ENCODE assay signal across 1 cellular context in the genomic region with DNA sequence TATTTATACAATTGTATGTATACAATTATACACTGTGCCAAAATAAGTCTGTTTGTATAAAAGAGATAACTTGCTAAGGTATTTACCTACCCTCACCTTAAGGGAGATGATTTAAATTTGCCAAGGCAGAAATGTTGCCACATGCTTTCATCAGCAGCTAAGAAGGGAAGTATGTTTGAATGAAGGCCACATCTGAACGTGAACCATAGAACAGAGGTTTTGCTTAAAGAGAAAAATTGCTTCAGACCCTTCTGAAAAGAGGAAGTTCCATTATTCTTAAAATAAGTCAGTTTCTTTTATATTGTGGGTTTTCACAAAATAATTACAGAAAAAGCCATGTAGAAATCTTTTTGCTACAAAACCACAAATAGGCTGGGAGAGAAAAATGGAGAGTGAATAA.
TF ChIP-seq lines count a peak whose summit lies in the region.

No MANE protein-coding gene starts in this region.

TF ChIP-seq in GM23338, 12 proteins besides CTCF, POLR2A, EP300 and RAD21 (continued from another document):
- TF ChIP-seq, protein P1, sequence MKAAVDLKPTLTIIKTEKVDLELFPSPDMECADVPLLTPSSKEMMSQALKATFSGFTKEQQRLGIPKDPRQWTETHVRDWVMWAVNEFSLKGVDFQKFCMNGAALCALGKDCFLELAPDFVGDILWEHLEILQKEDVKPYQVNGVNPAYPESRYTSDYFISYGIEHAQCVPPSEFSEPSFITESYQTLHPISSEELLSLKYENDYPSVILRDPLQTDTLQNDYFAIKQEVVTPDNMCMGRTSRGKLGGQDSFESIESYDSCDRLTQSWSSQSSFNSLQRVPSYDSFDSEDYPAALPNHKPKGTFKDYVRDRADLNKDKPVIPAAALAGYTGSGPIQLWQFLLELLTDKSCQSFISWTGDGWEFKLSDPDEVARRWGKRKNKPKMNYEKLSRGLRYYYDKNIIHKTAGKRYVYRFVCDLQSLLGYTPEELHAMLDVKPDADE (IDR thresholded peaks at IDR 0.05), result no peak
- TF ChIP-seq NANOG (IDR thresholded peaks at IDR 0.05; ENCODE audit: borderline replicate concordance) (no peak), JUNB (IDR thresholded peaks at IDR 0.05; ENCODE audit: unreplicated experiment) (no peak), ZNF462 (CRISPR knock-in tag; IDR thresholded peaks at IDR 0.05) (no peak), ZNF331 (CRISPR knock-in tag; IDR thresholded peaks at IDR 0.05; ENCODE audit: low read depth) (no peak), CREB1 (CRISPR knock-in tag; IDR thresholded peaks at IDR 0.05; ENCODE audit: low read depth) (no peak), POLR2AphosphoS5 (IDR thresholded peaks at IDR 0.05; ENCODE audit: low read depth) (no peak), EZH2 (IDR thresholded peaks at IDR 0.05; ENCODE audit: low read depth, unreplicated experiment) (no peak), EZH2phosphoT487 (IDR thresholded peaks at IDR 0.05; ENCODE audit: unreplicated experiment) (no peak)
- TF ChIP-seq, protein P2, sequence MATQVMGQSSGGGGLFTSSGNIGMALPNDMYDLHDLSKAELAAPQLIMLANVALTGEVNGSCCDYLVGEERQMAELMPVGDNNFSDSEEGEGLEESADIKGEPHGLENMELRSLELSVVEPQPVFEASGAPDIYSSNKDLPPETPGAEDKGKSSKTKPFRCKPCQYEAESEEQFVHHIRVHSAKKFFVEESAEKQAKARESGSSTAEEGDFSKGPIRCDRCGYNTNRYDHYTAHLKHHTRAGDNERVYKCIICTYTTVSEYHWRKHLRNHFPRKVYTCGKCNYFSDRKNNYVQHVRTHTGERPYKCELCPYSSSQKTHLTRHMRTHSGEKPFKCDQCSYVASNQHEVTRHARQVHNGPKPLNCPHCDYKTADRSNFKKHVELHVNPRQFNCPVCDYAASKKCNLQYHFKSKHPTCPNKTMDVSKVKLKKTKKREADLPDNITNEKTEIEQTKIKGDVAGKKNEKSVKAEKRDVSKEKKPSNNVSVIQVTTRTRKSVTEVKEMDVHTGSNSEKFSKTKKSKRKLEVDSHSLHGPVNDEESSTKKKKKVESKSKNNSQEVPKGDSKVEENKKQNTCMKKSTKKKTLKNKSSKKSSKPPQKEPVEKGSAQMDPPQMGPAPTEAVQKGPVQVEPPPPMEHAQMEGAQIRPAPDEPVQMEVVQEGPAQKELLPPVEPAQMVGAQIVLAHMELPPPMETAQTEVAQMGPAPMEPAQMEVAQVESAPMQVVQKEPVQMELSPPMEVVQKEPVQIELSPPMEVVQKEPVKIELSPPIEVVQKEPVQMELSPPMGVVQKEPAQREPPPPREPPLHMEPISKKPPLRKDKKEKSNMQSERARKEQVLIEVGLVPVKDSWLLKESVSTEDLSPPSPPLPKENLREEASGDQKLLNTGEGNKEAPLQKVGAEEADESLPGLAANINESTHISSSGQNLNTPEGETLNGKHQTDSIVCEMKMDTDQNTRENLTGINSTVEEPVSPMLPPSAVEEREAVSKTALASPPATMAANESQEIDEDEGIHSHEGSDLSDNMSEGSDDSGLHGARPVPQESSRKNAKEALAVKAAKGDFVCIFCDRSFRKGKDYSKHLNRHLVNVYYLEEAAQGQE (IDR thresholded peaks at IDR 0.05; ENCODE audit: unreplicated experiment), result no peak
TF ChIP-seq in GM23338: peak in this region for 0.
